In the genomic region with DNA sequence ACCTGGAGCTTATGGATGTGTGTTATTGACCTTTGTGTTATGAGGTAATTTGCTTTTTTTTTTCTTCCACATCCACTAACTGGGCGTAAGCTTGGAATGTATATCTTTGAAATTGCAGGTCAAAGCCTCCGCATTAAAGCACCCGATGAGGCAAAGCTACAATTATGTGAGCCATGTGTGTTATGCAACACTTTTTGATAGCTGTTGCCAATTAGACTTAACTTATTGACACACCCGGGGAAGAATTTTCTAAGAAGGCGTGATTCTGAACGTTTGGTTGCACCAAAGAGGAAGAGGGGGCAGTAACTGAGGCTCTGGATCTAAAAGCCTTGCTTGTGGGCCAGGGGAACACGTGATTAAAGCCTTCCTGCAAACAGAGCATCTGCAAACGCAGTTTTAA, we compare ENCODE assay signal across 18 cellular contexts. TPM values are rescaled to one million over a fixed set of nuclear protein-coding genes. Genes with fewer than 3 reads are reported as not detected.
A peak's percentile ranks its signal among the peaks of the same experiment; 100 is the strongest.
DNase-seq lines count a peak whose midpoint lies in the region; ATAC-seq, FAIRE-seq and TF ChIP-seq lines count a peak whose summit lies in the region.
"Had no signal": no experiment of that assay in that cellular context is flagged by ENCODE, and none has a peak within 500 bp of the region (broad histone marks: within the 10 kb centered on the region; RNA-seq: fewer than 3 reads in every experiment).

No MANE protein-coding gene starts in this region.

- intact Hi-C loops in lower lobe of right lung (cut with DNase I) = no loop called here
- intact Hi-C loops in thyroid gland (cut with DNase I) = no loop called here

- peaks cover 33% of the 10 kb centered on the region; the same call in 2 of the 3 replicates for H3K4me1 ChIP-seq in A549
- H3K4me1 ChIP-seq in lower lobe of right lung = peaks cover 9% of the 10 kb centered on the region
- H3K4me1 ChIP-seq in thyroid gland = no peaks in the 10 kb centered on the region

- no peak overlapping the region for H3K4me3 ChIP-seq in A549
- no peak overlapping the region for H3K4me3 ChIP-seq in lower lobe of right lung
- no peak overlapping the region for H3K4me3 ChIP-seq in thyroid gland (replicated peaks in 1 of 3)
- H3K4me3 ChIP-seq: pancreas had no signal

- POLR2A ChIA-PET in A549 (lab: Yijun Ruan, JAX) = no interaction called here

- FAIRE-seq in A549 (lab: Jason Lieb, UNC) (no peak), colon (lab: Jason Lieb, UNC) (peak; percentile 36)
- FAIRE-seq: endometrium, pancreas had no signal

- TF ChIP-seq EP300 in A549 (IDR thresholded peaks at IDR 0.05) = no peak

- 49% methylated on average over 8 of the region's 8 CpGs for WGBS in A549 (ENCODE audit: missing lambda C conversion rate)
- 76 to 80% methylated on average over 8 of the region's 8 CpGs for WGBS in thyroid gland, 2 donors

- DNase-seq in A549 (ENCODE audit: low read depth in 1 of 2, low spot score in 1 of 2) (no peak), HuH-7.5 (ENCODE audit: low spot score) (peak; percentile 46), lower lobe of right lung (no peak), NCI-H1930 (lab: John Stamatoyannopoulos, UW) (no peak), thyroid gland (no peak)
- DNase-seq: activated CD8-positive, alpha-beta memory T cell treated with anti-CD3 and anti-CD28 coated beads for 24 hours; activated gamma-delta T cell; KG1; NCI-H187; pancreas; stimulated activated CD8-positive, alpha-beta memory T cell treated with anti-CD3 and anti-CD28 coated beads, Interleukin-4, amount 100 ng/mL, for 48 hours; trophoblast cell had no signal

- TF ChIP-seq CTCF in A549 (IDR thresholded peaks at IDR 0.05) (no peak), lower lobe of right lung (IDR thresholded peaks at IDR 0.05) (no peak), thyroid gland (IDR thresholded peaks at IDR 0.05) (no peak)

- peak overlapping the region; percentile 47 for H3K4me2 ChIP-seq in A549

- H3K27me3 ChIP-seq in lower lobe of right lung (ENCODE audit: low read depth) (no peaks in the 10 kb centered on the region), thyroid gland (no peaks in the 10 kb centered on the region)
- H3K27me3 ChIP-seq: pancreas had no signal

- TF ChIP-seq RAD21 in A549 (conservative IDR thresholded peaks at IDR 0.05 in 1 of 2, IDR thresholded peaks at IDR 0.05 in 1 of 2) = no peak

- H3K36me3 ChIP-seq in lower lobe of right lung (no peaks in the 10 kb centered on the region), thyroid gland (no peaks in the 10 kb centered on the region)
- H3K36me3 ChIP-seq: pancreas had no signal

- peak overlapping the region; percentile 61 to 78 for H3K27ac ChIP-seq in A549
- no peak overlapping the region for H3K27ac ChIP-seq in lower lobe of right lung
- no peak overlapping the region for H3K27ac ChIP-seq in thyroid gland
- H3K27ac ChIP-seq: pancreas, VCaP had no signal

- no peak for TF ChIP-seq POLR2A in A549 (IDR thresholded peaks at IDR 0.05; ENCODE audit: low read length)
- TF ChIP-seq POLR2A in thyroid gland (IDR thresholded peaks at IDR 0.05) = no peak

- H3K9me3 ChIP-seq in A549 (no peaks in the 10 kb centered on the region), lower lobe of right lung (no peaks in the 10 kb centered on the region), thyroid gland (no peaks in the 10 kb centered on the region)
- H3K9me3 ChIP-seq: pancreas had no signal

- CTCF ChIA-PET in A549 (lab: Yijun Ruan, JAX) = interaction anchor here (1.6 kb wide), 1 partner anchor 9 kb away, joined by 7 read pairs; a partner anchor contains a TSS

- no peak for ATAC-seq in A549
- peak; percentile 27 to 38 for ATAC-seq in lower lobe of right lung
- no peak for ATAC-seq in GM19452 (IDR thresholded peaks at IDR 0.05; ENCODE audit: unreplicated experiment)
- ATAC-seq in GM21717 (IDR thresholded peaks at IDR 0.05; ENCODE audit: unreplicated experiment) = no peak
- ATAC-seq: pancreas, SK-N-SH treated with all-trans-retinoic acid at 6 μM for 48 hours had no signal

TF ChIP-seq in A549, 52 proteins besides CTCF, POLR2A, EP300 and RAD21:
- TF ChIP-seq, protein P1, sequence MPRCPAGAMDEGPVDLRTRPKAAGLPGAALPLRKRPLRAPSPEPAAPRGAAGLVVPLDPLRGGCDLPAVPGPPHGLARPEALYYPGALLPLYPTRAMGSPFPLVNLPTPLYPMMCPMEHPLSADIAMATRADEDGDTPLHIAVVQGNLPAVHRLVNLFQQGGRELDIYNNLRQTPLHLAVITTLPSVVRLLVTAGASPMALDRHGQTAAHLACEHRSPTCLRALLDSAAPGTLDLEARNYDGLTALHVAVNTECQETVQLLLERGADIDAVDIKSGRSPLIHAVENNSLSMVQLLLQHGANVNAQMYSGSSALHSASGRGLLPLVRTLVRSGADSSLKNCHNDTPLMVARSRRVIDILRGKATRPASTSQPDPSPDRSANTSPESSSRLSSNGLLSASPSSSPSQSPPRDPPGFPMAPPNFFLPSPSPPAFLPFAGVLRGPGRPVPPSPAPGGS (IDR thresholded peaks at IDR 0.05) = no peak
- TF ChIP-seq FOSL2 (IDR thresholded peaks at IDR 0.05) = no peak
- 0 out of 2 replicates have a peak, but pooled peaks have one; percentile 10 for TF ChIP-seq FOSL2 (CRISPR knock-in tag; IDR thresholded peaks at IDR 0.05)
- TF ChIP-seq JUNB (IDR thresholded peaks at IDR 0.05) = no peak
- TF ChIP-seq FOXS1 (CRISPR knock-in tag; IDR thresholded peaks at IDR 0.05) = no peak
- TF ChIP-seq CEBPB (IDR thresholded peaks at IDR 0.05) = peak in 1 of 2 experiments; percentile 49; a peak in 2 of 4 replicates

RNA-seq across cellular contexts. Expression of a gene that starts 0.6 kb away (rescaled TPM):
- polyA plus RNA-seq in A549 (2011; rRNA removed) (not detected in 2 replicates), A549 (2017; fragmentation: RNase III; extraction: RNeasy Plus Mini Kit Qiagen cat#74134 plus additional on column Dnase treatment) (not detected in 3 replicates)
- not detected in 2 replicates for polyA plus RNA-seq in A549 (2012; cell fraction: cytosol; rRNA removed)
- not detected in 2 replicates for polyA plus RNA-seq in A549 (2012; cell fraction: nucleus; rRNA removed)
- polyA minus RNA-seq in A549 (2011; rRNA and poly(A)+ RNA removed) = not detected in 2 replicates
- total RNA-seq in lower lobe of right lung (not detected), thyroid gland (under 1 TPM in 1 of 4 donors, not detected in 3; 0.33 TPM)
- total RNA-seq: pancreas had no signal

RNA-seq across cellular contexts. Expression of a gene that starts 2.7 kb away (rescaled TPM):
- 87.1 and 95.5 TPM in 2 replicates for polyA plus RNA-seq in A549 (2011; rRNA removed)
- 35.4 and 37.2 TPM in 2 replicates for polyA plus RNA-seq in A549 (2012; cell fraction: cytosol; rRNA removed)
- polyA plus RNA-seq in A549 (2012; cell fraction: nucleus; rRNA removed) = 10.9 and 18.7 TPM in 2 replicates
- polyA plus RNA-seq in A549 (2017; fragmentation: RNase III; extraction: RNeasy Plus Mini Kit Qiagen cat#74134 plus additional on column Dnase treatment) = 114 to 122 TPM (median 119 TPM) in 3 replicates
- polyA minus RNA-seq in A549 (2011; rRNA and poly(A)+ RNA removed) = 22.6 and 26.6 TPM in 2 replicates
- 48.7 TPM for total RNA-seq in lower lobe of right lung
- 10 to 100 TPM in 2 of 4 donors, 1 to 10 TPM in 2; 5.8 to 18.3 (median 9.3) TPM for total RNA-seq in thyroid gland

RNA-seq across cellular contexts. Expression of a gene that starts 8.8 kb away (rescaled TPM):
- polyA plus RNA-seq in A549 (2011; rRNA removed) = 1.9 and 2.1 TPM in 2 replicates
- 0.25 and 0.28 TPM in 2 replicates for polyA plus RNA-seq in A549 (2012; cell fraction: cytosol; rRNA removed)
- polyA plus RNA-seq in A549 (2012; cell fraction: nucleus; rRNA removed) = 0.47 and 0.49 TPM in 2 replicates
- polyA plus RNA-seq in A549 (2017; fragmentation: RNase III; extraction: RNeasy Plus Mini Kit Qiagen cat#74134 plus additional on column Dnase treatment) = 0.79 to 1.8 TPM (median 1.3 TPM) in 3 replicates
- polyA minus RNA-seq in A549 (2011; rRNA and poly(A)+ RNA removed) = 0.58 and 0.63 TPM in 2 replicates
- 8.9 TPM for total RNA-seq in lower lobe of right lung
- 10 to 100 TPM in 2 of 4 donors, 1 to 10 TPM in 2; 6.6 to 15.9 (median 11.1) TPM for total RNA-seq in thyroid gland

RNA-seq across cellular contexts. Expression of a gene that starts 59.7 kb away (rescaled TPM):
- 34.0 and 48.5 TPM in 2 replicates for polyA plus RNA-seq in A549 (2011; rRNA removed)
- 25.1 and 32.3 TPM in 2 replicates for polyA plus RNA-seq in A549 (2012; cell fraction: cytosol; rRNA removed)
- 11.3 and 20.6 TPM in 2 replicates for polyA plus RNA-seq in A549 (2012; cell fraction: nucleus; rRNA removed)
- polyA plus RNA-seq in A549 (2017; fragmentation: RNase III; extraction: RNeasy Plus Mini Kit Qiagen cat#74134 plus additional on column Dnase treatment) = 33.6 to 34.4 TPM (median 33.9 TPM) in 3 replicates
- 7.6 and 10.5 TPM in 2 replicates for polyA minus RNA-seq in A549 (2011; rRNA and poly(A)+ RNA removed)
- 22.8 TPM for total RNA-seq in lower lobe of right lung
- 10 to 100 TPM; 27.2 to 48.0 (median 39.3) TPM for total RNA-seq in thyroid gland

Comparison
In these comparisons a context has a peak if more than half of its experiments do, and no peak if none do; other contexts are left out.
1. ATAC-seq: peak in lower lobe of right lung (2 of 2); none in A549 (0 of 2), GM19452 (single experiment) and GM21717 (single experiment).
2. H3K27ac ChIP-seq: peak in A549 (2 of 2); none in lower lobe of right lung (single experiment) and thyroid gland (0 of 3).